ENCODE assay signal across 10 cellular contexts in genomic region chr6:30515106-30515505, GRCh38. TPM values are rescaled to one million over a fixed set of nuclear protein-coding genes. Genes with fewer than 3 reads are reported as not detected.
DNase-seq lines count a peak whose midpoint lies in the region; ATAC-seq and TF ChIP-seq lines count a peak whose summit lies in the region.
"Had no signal": no experiment of that assay in that cellular context is flagged by ENCODE, and none has a peak within 500 bp of the region (broad histone marks: within the 10 kb centered on the region; RNA-seq: fewer than 3 reads in every experiment).

No MANE protein-coding gene starts in this region.

- no peaks in the 10 kb centered on the region for H3K9me3 Mint-ChIP-seq in activated CD8-positive, alpha-beta memory T cell treated with anti-CD3 and anti-CD28 coated beads, Interleukin-2, amount 10 ng/mL, durations not matched to agents 7 days and 5 days (ENCODE audit: low read depth)
- peaks cover 4% of the 10 kb centered on the region for H3K9me3 Mint-ChIP-seq in activated T-helper 17 cell treated with anti-CD3 and anti-CD28 coated beads, Interleukin-2, amount 50 U/mL, for 72 hours

- H3K4me3 Mint-ChIP-seq in activated CD8-positive, alpha-beta memory T cell treated with anti-CD3 and anti-CD28 coated beads, Interleukin-2, amount 10 ng/mL, durations not matched to agents 7 days and 5 days: peak overlapping the region; percentile 74
- H3K4me3 Mint-ChIP-seq in activated T-helper 17 cell treated with anti-CD3 and anti-CD28 coated beads, Interleukin-2, amount 50 U/mL, for 72 hours: peak overlapping the region; percentile 89

- intact Hi-C loops in testis (cut with DNase I; ENCODE audit: low total_unique reads): no loop called here

- H3K4me1 Mint-ChIP-seq in activated CD8-positive, alpha-beta memory T cell treated with anti-CD3 and anti-CD28 coated beads, Interleukin-2, amount 10 ng/mL, durations not matched to agents 7 days and 5 days: peaks cover 44% of the 10 kb centered on the region
- peaks cover 4% of the 10 kb centered on the region for H3K4me1 Mint-ChIP-seq in activated T-helper 17 cell treated with anti-CD3 and anti-CD28 coated beads, Interleukin-2, amount 50 U/mL, for 72 hours

- no peaks in the 10 kb centered on the region for H3K27me3 ChIP-seq in testis

- peak overlapping the region; percentile 92 for H3K27ac Mint-ChIP-seq in activated CD8-positive, alpha-beta memory T cell treated with anti-CD3 and anti-CD28 coated beads, Interleukin-2, amount 10 ng/mL, durations not matched to agents 7 days and 5 days
- peak overlapping the region; percentile 98 for H3K27ac Mint-ChIP-seq in activated T-helper 17 cell treated with anti-CD3 and anti-CD28 coated beads, Interleukin-2, amount 50 U/mL, for 72 hours

- DNase-seq in activated CD8-positive, alpha-beta memory T cell treated with anti-CD3 and anti-CD28 coated beads, Interleukin-2, amount 10 ng/mL, durations not matched to agents 7 days and 5 days: no peak
- no peak for DNase-seq in activated CD8-positive, alpha-beta memory T cell treated with anti-CD3 and anti-CD28 coated beads for 24 hours
- DNase-seq in left lobe of liver (ENCODE audit: low spot score): peak; percentile 22
- no peak for DNase-seq in testis
- DNase-seq in NCI-H2227 treated with DMSO at 0.1 percent for 48 hours (lab: John Stamatoyannopoulos, UW): no peak
- DNase-seq: HCEC 1CT, NCI-H526 treated with DMSO at 0.1 percent for 48 hours had no signal

- 25 to 37% methylated on average over 4 of the region's 4 CpGs for WGBS in testis, 2 donors

- no peaks in the 10 kb centered on the region for H3K36me3 ChIP-seq in testis (ENCODE audit: low read depth, missing control alignments)

- H3K36me3 Mint-ChIP-seq in activated CD8-positive, alpha-beta memory T cell treated with anti-CD3 and anti-CD28 coated beads, Interleukin-2, amount 10 ng/mL, durations not matched to agents 7 days and 5 days: peaks cover 12% of the 10 kb centered on the region
- peaks cover 10% of the 10 kb centered on the region for H3K36me3 Mint-ChIP-seq in activated T-helper 17 cell treated with anti-CD3 and anti-CD28 coated beads, Interleukin-2, amount 50 U/mL, for 72 hours (ENCODE audit: low read depth)

- no peaks in the 10 kb centered on the region for H3K27me3 Mint-ChIP-seq in activated CD8-positive, alpha-beta memory T cell treated with anti-CD3 and anti-CD28 coated beads, Interleukin-2, amount 10 ng/mL, durations not matched to agents 7 days and 5 days
- no peaks in the 10 kb centered on the region for H3K27me3 Mint-ChIP-seq in activated T-helper 17 cell treated with anti-CD3 and anti-CD28 coated beads, Interleukin-2, amount 50 U/mL, for 72 hours

- CTCF ChIA-PET in activated CD8-positive, alpha-beta memory T cell treated with anti-CD3 and anti-CD28 coated beads, Interleukin-2, amount 10 ng/mL, durations not matched to agents 7 days and 5 days (lab: Charles Lee): interaction anchor here (2.2 to 4.4 kb wide), 2 partner anchors 16 to 17 kb away, joined by 7 to 42 read pairs; no protein-coding TSS in a partner anchor

- no peaks in the 10 kb centered on the region for H3K4me1 ChIP-seq in testis

- H3K4me3 ChIP-seq in testis: no peak overlapping the region

- TF ChIP-seq POLR2A in testis (IDR thresholded peaks at IDR 0.05): no peak

- H3K9me3 ChIP-seq in testis: no peaks in the 10 kb centered on the region

- no peak for ATAC-seq in activated CD8-positive, alpha-beta memory T cell treated with anti-CD3 and anti-CD28 coated beads, Interleukin-2, amount 10 ng/mL, durations not matched to agents 7 days and 5 days
- no peak for ATAC-seq in activated T-helper 17 cell treated with anti-CD3 and anti-CD28 coated beads, Interleukin-2, amount 50 U/mL, for 72 hours (replicated peaks)
- ATAC-seq in left lobe of liver (no peak), HG03457 (IDR thresholded peaks at IDR 0.05; ENCODE audit: unreplicated experiment) (no peak), HG02763 (IDR thresholded peaks at IDR 0.05; ENCODE audit: unreplicated experiment) (no peak)

- peak overlapping the region; percentile 32 to 60 for H3K27ac ChIP-seq in testis

- no peak for TF ChIP-seq CTCF in testis (IDR thresholded peaks at IDR 0.05)

RNA-seq across cellular contexts. Expression of gene HLA-E, which starts 25.8 kb away (rescaled TPM):
- 100 to 1,000 TPM; 395 to 602 TPM for total RNA-seq in activated CD8-positive, alpha-beta memory T cell treated with anti-CD3 and anti-CD28 coated beads, Interleukin-2, amount 10 ng/mL, durations not matched to agents 7 days and 5 days
- total RNA-seq in activated T-helper 17 cell treated with anti-CD3 and anti-CD28 coated beads, Interleukin-2, amount 50 U/mL, for 72 hours: 100 to 1,000 TPM; 362 to 675 TPM
- 141 TPM for total RNA-seq in left lobe of liver
- total RNA-seq in testis: 100 to 1,000 TPM in 1 of 2 donors, 10 to 100 TPM in 1; 90.2 to 145 TPM
- polyA plus RNA-seq in testis (ENCODE audit: insufficient read depth, low read depth, low replicate concordance): 253 TPM

RNA-seq across cellular contexts. Expression of gene GNL1, which starts 41.2 kb away (rescaled TPM):
- total RNA-seq in activated CD8-positive, alpha-beta memory T cell treated with anti-CD3 and anti-CD28 coated beads, Interleukin-2, amount 10 ng/mL, durations not matched to agents 7 days and 5 days: 10 to 100 TPM; 64.0 to 73.5 TPM
- total RNA-seq in activated T-helper 17 cell treated with anti-CD3 and anti-CD28 coated beads, Interleukin-2, amount 50 U/mL, for 72 hours: 100 to 1,000 TPM; 102 to 117 TPM
- total RNA-seq in left lobe of liver (24.0 TPM), testis (10 to 100 TPM; 68.7 to 72.8 TPM)
- 205 TPM for polyA plus RNA-seq in testis (ENCODE audit: insufficient read depth, low read depth, low replicate concordance)

RNA-seq across cellular contexts. Expression of gene PRR3, which starts 42.0 kb away (rescaled TPM):
- 10 to 100 TPM; 19.5 to 23.6 TPM for total RNA-seq in activated CD8-positive, alpha-beta memory T cell treated with anti-CD3 and anti-CD28 coated beads, Interleukin-2, amount 10 ng/mL, durations not matched to agents 7 days and 5 days
- total RNA-seq in activated T-helper 17 cell treated with anti-CD3 and anti-CD28 coated beads, Interleukin-2, amount 50 U/mL, for 72 hours: 10 to 100 TPM; 22.1 to 23.1 TPM
- total RNA-seq in left lobe of liver: 2.3 TPM
- 10 to 100 TPM; 11.2 to 22.9 TPM for total RNA-seq in testis
- 11.0 TPM for polyA plus RNA-seq in testis (ENCODE audit: insufficient read depth, low read depth, low replicate concordance)

RNA-seq across cellular contexts. Expression of gene ABCF1, which starts 56.1 kb away (rescaled TPM):
- 10 to 100 TPM; 73.8 to 98.6 TPM for total RNA-seq in activated CD8-positive, alpha-beta memory T cell treated with anti-CD3 and anti-CD28 coated beads, Interleukin-2, amount 10 ng/mL, durations not matched to agents 7 days and 5 days
- 10 to 100 TPM; 65.0 to 98.2 TPM for total RNA-seq in activated T-helper 17 cell treated with anti-CD3 and anti-CD28 coated beads, Interleukin-2, amount 50 U/mL, for 72 hours
- 24.4 TPM for total RNA-seq in left lobe of liver
- 10 to 100 TPM; 63.2 to 67.1 TPM for total RNA-seq in testis
- polyA plus RNA-seq in testis (ENCODE audit: insufficient read depth, low read depth, low replicate concordance): 104 TPM
